ENCODE assay signal across 1 cellular context in the genomic region with DNA sequence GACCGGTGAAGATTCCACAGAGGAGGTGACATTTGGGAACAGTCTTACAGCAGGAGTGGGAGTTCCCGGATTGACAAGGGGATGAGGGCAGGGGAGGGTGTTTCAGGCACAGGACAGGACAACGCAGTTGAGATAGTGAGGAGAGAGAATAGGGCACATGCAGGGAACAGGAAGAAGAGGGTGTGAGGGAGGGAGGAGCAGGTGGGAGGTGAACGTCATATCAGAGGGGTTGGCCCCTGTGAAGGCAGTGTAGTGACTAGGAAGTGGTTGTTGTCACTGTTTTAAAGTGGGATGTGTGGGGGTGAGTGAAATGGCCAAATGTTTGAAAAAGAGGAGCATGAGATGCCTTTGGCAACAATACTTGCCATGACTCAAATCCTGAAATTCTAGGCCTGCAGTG.
TF ChIP-seq lines count a peak whose summit lies in the region.

No MANE protein-coding gene starts in this region.

TF ChIP-seq in K562, 482 proteins besides CTCF, POLR2A, EP300 and RAD21 (continued from another document and continues in another):
- TF ChIP-seq, protein P1, sequence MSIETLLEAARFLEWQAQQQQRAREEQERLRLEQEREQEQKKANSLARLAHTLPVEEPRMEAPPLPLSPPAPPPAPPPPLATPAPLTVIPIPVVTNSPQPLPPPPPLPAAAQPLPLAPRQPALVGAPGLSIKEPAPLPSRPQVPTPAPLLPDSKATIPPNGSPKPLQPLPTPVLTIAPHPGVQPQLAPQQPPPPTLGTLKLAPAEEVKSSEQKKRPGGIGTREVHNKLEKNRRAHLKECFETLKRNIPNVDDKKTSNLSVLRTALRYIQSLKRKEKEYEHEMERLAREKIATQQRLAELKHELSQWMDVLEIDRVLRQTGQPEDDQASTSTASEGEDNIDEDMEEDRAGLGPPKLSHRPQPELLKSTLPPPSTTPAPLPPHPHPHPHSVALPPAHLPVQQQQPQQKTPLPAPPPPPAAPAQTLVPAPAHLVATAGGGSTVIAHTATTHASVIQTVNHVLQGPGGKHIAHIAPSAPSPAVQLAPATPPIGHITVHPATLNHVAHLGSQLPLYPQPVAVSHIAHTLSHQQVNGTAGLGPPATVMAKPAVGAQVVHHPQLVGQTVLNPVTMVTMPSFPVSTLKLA (conservative IDR thresholded peaks at IDR 0.05), result peak in 1 of 2 experiments; percentile 38; a peak in 1 of 4 replicates
- TF ChIP-seq BHLHE40 (IDR thresholded peaks at IDR 0.05; ENCODE audit: low read length), result peak; percentile 37
- peak; percentile 77; the same call in 1 of the 2 replicates for TF ChIP-seq POLR2AphosphoS2 (IDR thresholded peaks at IDR 0.05; ENCODE audit: low read length)
- TF ChIP-seq, protein P2, sequence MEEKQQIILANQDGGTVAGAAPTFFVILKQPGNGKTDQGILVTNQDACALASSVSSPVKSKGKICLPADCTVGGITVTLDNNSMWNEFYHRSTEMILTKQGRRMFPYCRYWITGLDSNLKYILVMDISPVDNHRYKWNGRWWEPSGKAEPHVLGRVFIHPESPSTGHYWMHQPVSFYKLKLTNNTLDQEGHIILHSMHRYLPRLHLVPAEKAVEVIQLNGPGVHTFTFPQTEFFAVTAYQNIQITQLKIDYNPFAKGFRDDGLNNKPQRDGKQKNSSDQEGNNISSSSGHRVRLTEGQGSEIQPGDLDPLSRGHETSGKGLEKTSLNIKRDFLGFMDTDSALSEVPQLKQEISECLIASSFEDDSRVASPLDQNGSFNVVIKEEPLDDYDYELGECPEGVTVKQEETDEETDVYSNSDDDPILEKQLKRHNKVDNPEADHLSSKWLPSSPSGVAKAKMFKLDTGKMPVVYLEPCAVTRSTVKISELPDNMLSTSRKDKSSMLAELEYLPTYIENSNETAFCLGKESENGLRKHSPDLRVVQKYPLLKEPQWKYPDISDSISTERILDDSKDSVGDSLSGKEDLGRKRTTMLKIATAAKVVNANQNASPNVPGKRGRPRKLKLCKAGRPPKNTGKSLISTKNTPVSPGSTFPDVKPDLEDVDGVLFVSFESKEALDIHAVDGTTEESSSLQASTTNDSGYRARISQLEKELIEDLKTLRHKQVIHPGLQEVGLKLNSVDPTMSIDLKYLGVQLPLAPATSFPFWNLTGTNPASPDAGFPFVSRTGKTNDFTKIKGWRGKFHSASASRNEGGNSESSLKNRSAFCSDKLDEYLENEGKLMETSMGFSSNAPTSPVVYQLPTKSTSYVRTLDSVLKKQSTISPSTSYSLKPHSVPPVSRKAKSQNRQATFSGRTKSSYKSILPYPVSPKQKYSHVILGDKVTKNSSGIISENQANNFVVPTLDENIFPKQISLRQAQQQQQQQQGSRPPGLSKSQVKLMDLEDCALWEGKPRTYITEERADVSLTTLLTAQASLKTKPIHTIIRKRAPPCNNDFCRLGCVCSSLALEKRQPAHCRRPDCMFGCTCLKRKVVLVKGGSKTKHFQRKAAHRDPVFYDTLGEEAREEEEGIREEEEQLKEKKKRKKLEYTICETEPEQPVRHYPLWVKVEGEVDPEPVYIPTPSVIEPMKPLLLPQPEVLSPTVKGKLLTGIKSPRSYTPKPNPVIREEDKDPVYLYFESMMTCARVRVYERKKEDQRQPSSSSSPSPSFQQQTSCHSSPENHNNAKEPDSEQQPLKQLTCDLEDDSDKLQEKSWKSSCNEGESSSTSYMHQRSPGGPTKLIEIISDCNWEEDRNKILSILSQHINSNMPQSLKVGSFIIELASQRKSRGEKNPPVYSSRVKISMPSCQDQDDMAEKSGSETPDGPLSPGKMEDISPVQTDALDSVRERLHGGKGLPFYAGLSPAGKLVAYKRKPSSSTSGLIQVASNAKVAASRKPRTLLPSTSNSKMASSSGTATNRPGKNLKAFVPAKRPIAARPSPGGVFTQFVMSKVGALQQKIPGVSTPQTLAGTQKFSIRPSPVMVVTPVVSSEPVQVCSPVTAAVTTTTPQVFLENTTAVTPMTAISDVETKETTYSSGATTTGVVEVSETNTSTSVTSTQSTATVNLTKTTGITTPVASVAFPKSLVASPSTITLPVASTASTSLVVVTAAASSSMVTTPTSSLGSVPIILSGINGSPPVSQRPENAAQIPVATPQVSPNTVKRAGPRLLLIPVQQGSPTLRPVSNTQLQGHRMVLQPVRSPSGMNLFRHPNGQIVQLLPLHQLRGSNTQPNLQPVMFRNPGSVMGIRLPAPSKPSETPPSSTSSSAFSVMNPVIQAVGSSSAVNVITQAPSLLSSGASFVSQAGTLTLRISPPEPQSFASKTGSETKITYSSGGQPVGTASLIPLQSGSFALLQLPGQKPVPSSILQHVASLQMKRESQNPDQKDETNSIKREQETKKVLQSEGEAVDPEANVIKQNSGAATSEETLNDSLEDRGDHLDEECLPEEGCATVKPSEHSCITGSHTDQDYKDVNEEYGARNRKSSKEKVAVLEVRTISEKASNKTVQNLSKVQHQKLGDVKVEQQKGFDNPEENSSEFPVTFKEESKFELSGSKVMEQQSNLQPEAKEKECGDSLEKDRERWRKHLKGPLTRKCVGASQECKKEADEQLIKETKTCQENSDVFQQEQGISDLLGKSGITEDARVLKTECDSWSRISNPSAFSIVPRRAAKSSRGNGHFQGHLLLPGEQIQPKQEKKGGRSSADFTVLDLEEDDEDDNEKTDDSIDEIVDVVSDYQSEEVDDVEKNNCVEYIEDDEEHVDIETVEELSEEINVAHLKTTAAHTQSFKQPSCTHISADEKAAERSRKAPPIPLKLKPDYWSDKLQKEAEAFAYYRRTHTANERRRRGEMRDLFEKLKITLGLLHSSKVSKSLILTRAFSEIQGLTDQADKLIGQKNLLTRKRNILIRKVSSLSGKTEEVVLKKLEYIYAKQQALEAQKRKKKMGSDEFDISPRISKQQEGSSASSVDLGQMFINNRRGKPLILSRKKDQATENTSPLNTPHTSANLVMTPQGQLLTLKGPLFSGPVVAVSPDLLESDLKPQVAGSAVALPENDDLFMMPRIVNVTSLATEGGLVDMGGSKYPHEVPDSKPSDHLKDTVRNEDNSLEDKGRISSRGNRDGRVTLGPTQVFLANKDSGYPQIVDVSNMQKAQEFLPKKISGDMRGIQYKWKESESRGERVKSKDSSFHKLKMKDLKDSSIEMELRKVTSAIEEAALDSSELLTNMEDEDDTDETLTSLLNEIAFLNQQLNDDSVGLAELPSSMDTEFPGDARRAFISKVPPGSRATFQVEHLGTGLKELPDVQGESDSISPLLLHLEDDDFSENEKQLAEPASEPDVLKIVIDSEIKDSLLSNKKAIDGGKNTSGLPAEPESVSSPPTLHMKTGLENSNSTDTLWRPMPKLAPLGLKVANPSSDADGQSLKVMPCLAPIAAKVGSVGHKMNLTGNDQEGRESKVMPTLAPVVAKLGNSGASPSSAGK (IDR thresholded peaks at IDR 0.05), result peak; percentile 24; the same call in 1 of the 2 replicates
- TF ChIP-seq HNRNPLL (IDR thresholded peaks at IDR 0.05; ENCODE audit: low read depth, low read length, poor library complexity, severe bottlenecking), result peak; percentile 29
- TF ChIP-seq SIN3A (IDR thresholded peaks at IDR 0.05; ENCODE audit: borderline replicate concordance in 2 of 2, control insufficient read depth in 1 of 2, low read depth in 2 of 2, low read length in 2 of 2), result peak in 1 of 2 experiments; percentile 40; a peak in 1 of 4 replicates
- TF ChIP-seq, protein P3, sequence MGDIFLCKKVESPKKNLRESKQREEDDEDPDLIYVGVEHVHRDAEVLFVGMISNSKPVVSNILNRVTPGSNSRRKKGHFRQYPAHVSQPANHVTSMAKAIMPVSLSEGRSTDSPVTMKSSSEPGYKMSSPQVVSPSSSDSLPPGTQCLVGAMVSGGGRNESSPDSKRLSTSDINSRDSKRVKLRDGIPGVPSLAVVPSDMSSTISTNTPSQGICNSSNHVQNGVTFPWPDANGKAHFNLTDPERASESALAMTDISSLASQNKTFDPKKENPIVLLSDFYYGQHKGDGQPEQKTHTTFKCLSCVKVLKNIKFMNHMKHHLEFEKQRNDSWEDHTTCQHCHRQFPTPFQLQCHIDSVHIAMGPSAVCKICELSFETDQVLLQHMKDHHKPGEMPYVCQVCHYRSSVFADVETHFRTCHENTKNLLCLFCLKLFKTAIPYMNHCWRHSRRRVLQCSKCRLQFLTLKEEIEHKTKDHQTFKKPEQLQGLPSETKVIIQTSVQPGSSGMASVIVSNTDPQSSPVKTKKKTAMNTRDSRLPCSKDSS (IDR thresholded peaks at IDR 0.05; ENCODE audit: low read depth, partially characterized antibody), result no peak
- TF ChIP-seq DPF2 (IDR thresholded peaks at IDR 0.05), result 0 out of 2 replicates have a peak, but pooled peaks have one; percentile 16
- TF ChIP-seq, protein P4, sequence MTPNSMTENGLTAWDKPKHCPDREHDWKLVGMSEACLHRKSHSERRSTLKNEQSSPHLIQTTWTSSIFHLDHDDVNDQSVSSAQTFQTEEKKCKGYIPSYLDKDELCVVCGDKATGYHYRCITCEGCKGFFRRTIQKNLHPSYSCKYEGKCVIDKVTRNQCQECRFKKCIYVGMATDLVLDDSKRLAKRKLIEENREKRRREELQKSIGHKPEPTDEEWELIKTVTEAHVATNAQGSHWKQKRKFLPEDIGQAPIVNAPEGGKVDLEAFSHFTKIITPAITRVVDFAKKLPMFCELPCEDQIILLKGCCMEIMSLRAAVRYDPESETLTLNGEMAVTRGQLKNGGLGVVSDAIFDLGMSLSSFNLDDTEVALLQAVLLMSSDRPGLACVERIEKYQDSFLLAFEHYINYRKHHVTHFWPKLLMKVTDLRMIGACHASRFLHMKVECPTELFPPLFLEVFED (CRISPR knock-in tag; conservative IDR thresholded peaks at IDR 0.05), result 0 out of 2 replicates have a peak, but pooled peaks have one; percentile 32
- TF ChIP-seq ETS2 (tag; IDR thresholded peaks at IDR 0.05; ENCODE audit: borderline replicate concordance, poor library complexity, severe bottlenecking), result no peak
- TF ChIP-seq ATF1 (CRISPR knock-in tag; IDR thresholded peaks at IDR 0.05), result no peak
- TF ChIP-seq ATF1 (tag; IDR thresholded peaks at IDR 0.05), result 0 out of 2 replicates have a peak, but pooled peaks have one; percentile 26
- TF ChIP-seq, protein P5, sequence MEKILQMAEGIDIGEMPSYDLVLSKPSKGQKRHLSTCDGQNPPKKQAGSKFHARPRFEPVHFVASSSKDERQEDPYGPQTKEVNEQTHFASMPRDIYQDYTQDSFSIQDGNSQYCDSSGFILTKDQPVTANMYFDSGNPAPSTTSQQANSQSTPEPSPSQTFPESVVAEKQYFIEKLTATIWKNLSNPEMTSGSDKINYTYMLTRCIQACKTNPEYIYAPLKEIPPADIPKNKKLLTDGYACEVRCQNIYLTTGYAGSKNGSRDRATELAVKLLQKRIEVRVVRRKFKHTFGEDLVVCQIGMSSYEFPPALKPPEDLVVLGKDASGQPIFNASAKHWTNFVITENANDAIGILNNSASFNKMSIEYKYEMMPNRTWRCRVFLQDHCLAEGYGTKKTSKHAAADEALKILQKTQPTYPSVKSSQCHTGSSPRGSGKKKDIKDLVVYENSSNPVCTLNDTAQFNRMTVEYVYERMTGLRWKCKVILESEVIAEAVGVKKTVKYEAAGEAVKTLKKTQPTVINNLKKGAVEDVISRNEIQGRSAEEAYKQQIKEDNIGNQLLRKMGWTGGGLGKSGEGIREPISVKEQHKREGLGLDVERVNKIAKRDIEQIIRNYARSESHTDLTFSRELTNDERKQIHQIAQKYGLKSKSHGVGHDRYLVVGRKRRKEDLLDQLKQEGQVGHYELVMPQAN (IDR thresholded peaks at IDR 0.05; ENCODE audit: borderline replicate concordance), result peak; percentile 46; the same call in 1 of the 2 replicates
- TF ChIP-seq ZNF239 (CRISPR knock-in tag; IDR thresholded peaks at IDR 0.05), result no peak
- no peak for TF ChIP-seq ZNF655 (CRISPR knock-in tag; IDR thresholded peaks at IDR 0.05)
- TF ChIP-seq CREM (IDR thresholded peaks at IDR 0.05; ENCODE audit: low read depth), result peak; percentile 72
- TF ChIP-seq ARID1B (IDR thresholded peaks at IDR 0.05), result 0 out of 2 replicates have a peak, but pooled peaks have one; percentile 12
- TF ChIP-seq EP400 (IDR thresholded peaks at IDR 0.05), result peak; percentile 22; the same call in 1 of the 2 replicates
- TF ChIP-seq PBX2 (CRISPR knock-in tag; IDR thresholded peaks at IDR 0.05; ENCODE audit: low read depth), result no peak
- TF ChIP-seq PBX2 (tag; conservative IDR thresholded peaks at IDR 0.05; ENCODE audit: low read depth), result no peak
- TF ChIP-seq TAF1 (IDR thresholded peaks at IDR 0.05; ENCODE audit: control insufficient read depth, extremely low read depth, insufficient read depth, low read length, severe bottlenecking), result no peak
- TF ChIP-seq POLR2B (IDR thresholded peaks at IDR 0.05; ENCODE audit: low read depth, partially characterized antibody), result peak; percentile 70
- 0 out of 4 replicates have a peak, but pooled peaks of 1 of the 2 experiments have one; percentile 21 for TF ChIP-seq RCOR1 (IDR thresholded peaks at IDR 0.05; ENCODE audit: borderline replicate concordance in 1 of 2, low read depth in 2 of 2, low read length in 2 of 2)
- TF ChIP-seq, protein P6, sequence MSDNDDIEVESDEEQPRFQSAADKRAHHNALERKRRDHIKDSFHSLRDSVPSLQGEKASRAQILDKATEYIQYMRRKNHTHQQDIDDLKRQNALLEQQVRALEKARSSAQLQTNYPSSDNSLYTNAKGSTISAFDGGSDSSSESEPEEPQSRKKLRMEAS (CRISPR knock-in tag; IDR thresholded peaks at IDR 0.05), result 0 out of 2 replicates have a peak, but pooled peaks have one; percentile 12
- no peak for TF ChIP-seq MAFF (IDR thresholded peaks at IDR 0.05; ENCODE audit: low read length)
- peak; percentile 82; the same call in 1 of the 2 replicates for TF ChIP-seq LARP7 (IDR thresholded peaks at IDR 0.05)
- no peak for TF ChIP-seq CXXC5 (CRISPR knock-in tag; IDR thresholded peaks at IDR 0.05)
- TF ChIP-seq SETDB1 (IDR thresholded peaks at IDR 0.05; ENCODE audit: low read length), result no peak
